ENCODE assay signal across 1 cellular context in genomic region chr2:142176941-142177340, GRCh38.
TF ChIP-seq lines count a peak whose summit lies in the region.

No MANE protein-coding gene starts in this region.

TF ChIP-seq in SK-N-SH, 30 proteins besides CTCF, POLR2A, EP300 and RAD21 (continued from another document):
- no peak for TF ChIP-seq REST (IDR thresholded peaks at IDR 0.05; ENCODE audit: low read depth, low read length)
- peak; percentile 68 for TF ChIP-seq TCF12 (IDR thresholded peaks at IDR 0.05)
- no peak for TF ChIP-seq EZH2phosphoT487 (IDR thresholded peaks at IDR 0.05; ENCODE audit: borderline replicate concordance, low read depth)
- peak; percentile 91 for TF ChIP-seq GATA2 (CRISPR knock-in tag; IDR thresholded peaks at IDR 0.05)
- no peak for TF ChIP-seq YY1 (IDR thresholded peaks at IDR 0.05; ENCODE audit: low read depth)
- TF ChIP-seq USF1 (IDR thresholded peaks at IDR 0.05; ENCODE audit: borderline replicate concordance, low read depth): no peak
- TF ChIP-seq SMC3 (IDR thresholded peaks at IDR 0.05; ENCODE audit: low read depth, low read length): no peak
- TF ChIP-seq MXI1 (IDR thresholded peaks at IDR 0.05; ENCODE audit: low read depth, low read length): peak; percentile 28; the same call in 1 of the 2 replicates
- peak; percentile 79 for TF ChIP-seq FOXJ3 (CRISPR knock-in tag; IDR thresholded peaks at IDR 0.05)
- TF ChIP-seq FOXM1 (IDR thresholded peaks at IDR 0.05; ENCODE audit: low read depth): no peak
- no peak for TF ChIP-seq ZBTB33 (IDR thresholded peaks at IDR 0.05; ENCODE audit: borderline replicate concordance, low read depth)
- TF ChIP-seq POLR2AphosphoS5 (IDR thresholded peaks at IDR 0.05; ENCODE audit: low read depth, low read length): peak; percentile 56; the same call in 1 of the 2 replicates
- TF ChIP-seq SIN3A (IDR thresholded peaks at IDR 0.05; ENCODE audit: borderline replicate concordance, low read depth, low read length): no peak
- TF ChIP-seq IRF3 (IDR thresholded peaks at IDR 0.05; ENCODE audit: low read depth, low read length): no peak
- TF ChIP-seq CHD2 (IDR thresholded peaks at IDR 0.05; ENCODE audit: low read length, partially characterized antibody): peak; percentile 81
- TF ChIP-seq PBX3 (IDR thresholded peaks at IDR 0.05): 0 out of 2 replicates have a peak, but pooled peaks have one; percentile 19
- no peak for TF ChIP-seq MAX (IDR thresholded peaks at IDR 0.05; ENCODE audit: low read depth)
- no peak for TF ChIP-seq USF2 (IDR thresholded peaks at IDR 0.05; ENCODE audit: borderline replicate concordance, low read depth, low read length)
- TF ChIP-seq FOSL2 (IDR thresholded peaks at IDR 0.05; ENCODE audit: borderline replicate concordance, low read depth): no peak
- no peak for TF ChIP-seq GABPA (IDR thresholded peaks at IDR 0.05; ENCODE audit: low read depth)
